16 cellular contexts compared by ENCODE assay signal in genomic region chr11:82195251-82195650, GRCh38.
DNase-seq lines count a peak whose midpoint lies in the region; ATAC-seq, FAIRE-seq and TF ChIP-seq lines count a peak whose summit lies in the region.
"Had no signal": no experiment of that assay in that cellular context is flagged by ENCODE, and none has a peak within 500 bp of the region (broad histone marks: within the 10 kb centered on the region; RNA-seq: fewer than 3 reads in every experiment).

No MANE protein-coding gene starts in this region.

- H3K4me2 ChIP-seq in HepG2 (ENCODE audit: low read depth, low read length) (no peak overlapping the region), astrocyte (ENCODE audit: low read length) (no peak overlapping the region)
- H3K4me2 ChIP-seq: BLaER1 treated with 17β-estradiol and CSF1 and Interleukin-3, amounts not matched to agents 10 nM and 100 nM had no signal

- H3K9ac ChIP-seq in HepG2 (ENCODE audit: insufficient read depth, low read depth, low read length), result no peak overlapping the region
- H3K9ac ChIP-seq in astrocyte (ENCODE audit: low read length), result no peak overlapping the region
- H3K9ac ChIP-seq: BLaER1 treated with 17β-estradiol and CSF1 and Interleukin-3, amounts not matched to agents 10 nM and 100 nM had no signal

- POLR2A ChIA-PET in HepG2 (lab: Yijun Ruan, JAX), result no interaction called here
- POLR2A ChIA-PET in CD4-positive, alpha-beta memory T cell (lab: Charles Lee; ENCODE audit: partially characterized antibody), result no interaction called here

- FAIRE-seq in HepG2 (lab: Jason Lieb, UNC) (no peak), astrocyte (lab: Jason Lieb, UNC) (no peak)
- FAIRE-seq: GM12878, GM19239, H54 had no signal

- H2AFZ ChIP-seq in HepG2 (ENCODE audit: low read length) (no peak overlapping the region), astrocyte (ENCODE audit: low read depth, low read length) (no peak overlapping the region)

- H3K36me3 Mint-ChIP-seq in astrocyte (ENCODE audit: low read depth, unreplicated experiment), result no peaks in the 10 kb centered on the region
- no peaks in the 10 kb centered on the region for H3K36me3 Mint-ChIP-seq in CD4-positive, alpha-beta memory T cell
- no peaks in the 10 kb centered on the region for H3K36me3 Mint-ChIP-seq in activated naive CD4-positive, alpha-beta T cell treated with anti-CD3 and anti-CD28 coated beads, Interleukin-2, amount 50 U/mL, for 72 hours
- H3K36me3 Mint-ChIP-seq: T-cell had no signal

- no peak for DNase-seq in HepG2 (ENCODE audit: low spot score)
- DNase-seq in right lobe of liver, result no peak
- no peak for DNase-seq in astrocyte (ENCODE audit: low read depth)
- peak; percentile 81 for DNase-seq in left kidney (ENCODE audit: low read depth, low spot score)
- no peak for DNase-seq in DMS114 treated with DMSO at 0.1 percent for 48 hours (lab: John Stamatoyannopoulos, UW; ENCODE audit: unreplicated experiment)
- no peak for DNase-seq in CD4-positive, alpha-beta memory T cell
- DNase-seq in activated naive CD4-positive, alpha-beta T cell treated with anti-CD3 and anti-CD28 coated beads, Interleukin-2, amount 50 U/mL, for 72 hours (ENCODE audit: low spot score in 2 of 2), result no peak
- DNase-seq: 8988T, NCI-H2029, NCI-H526 treated with DMSO at 0.1 percent for 48 hours, T-cell had no signal

- H3K4me1 ChIP-seq in HepG2 (ENCODE audit: insufficient read depth, low read length) (no peaks in the 10 kb centered on the region), right lobe of liver (no peaks in the 10 kb centered on the region), astrocyte (ENCODE audit: insufficient read depth, low read length) (no peaks in the 10 kb centered on the region)
- no peaks in the 10 kb centered on the region for H3K4me1 ChIP-seq in CD4-positive, alpha-beta memory T cell (ENCODE audit: insufficient read depth, low read length)

- H3K36me3 ChIP-seq in HepG2 (replicated peaks in 1 of 2; ENCODE audit: control insufficient read depth in 1 of 2, insufficient read depth in 2 of 2, low read length in 2 of 2) (no peaks in the 10 kb centered on the region), right lobe of liver (no peaks in the 10 kb centered on the region), astrocyte (ENCODE audit: insufficient read depth, low read length) (no peaks in the 10 kb centered on the region)
- no peaks in the 10 kb centered on the region for H3K36me3 ChIP-seq in CD4-positive, alpha-beta memory T cell (ENCODE audit: insufficient read depth, low read length)
- H3K36me3 ChIP-seq: BLaER1 treated with 17β-estradiol and CSF1 and Interleukin-3, amounts not matched to agents 10 nM and 100 nM had no signal

- H3K79me2 ChIP-seq in HepG2 (ENCODE audit: insufficient read depth, low read length), result no peaks in the 10 kb centered on the region
- no peaks in the 10 kb centered on the region for H3K79me2 ChIP-seq in astrocyte (ENCODE audit: insufficient read depth, low read length)

- H3K27me3 Mint-ChIP-seq in astrocyte (ENCODE audit: low read depth, unreplicated experiment), result no peaks in the 10 kb centered on the region
- no peaks in the 10 kb centered on the region for H3K27me3 Mint-ChIP-seq in CD4-positive, alpha-beta memory T cell

- no peak overlapping the region for H3K4me3 ChIP-seq in HepG2 (replicated peaks in 1 of 3; ENCODE audit: insufficient read depth in 1 of 3, low read depth in 2 of 3, low read length in 3 of 3)
- H3K4me3 ChIP-seq in right lobe of liver, result no peak overlapping the region
- H3K4me3 ChIP-seq in astrocyte (ENCODE audit: insufficient read depth, low read depth, low read length), result no peak overlapping the region
- H3K4me3 ChIP-seq in CD4-positive, alpha-beta memory T cell (ENCODE audit: low read length in 2 of 2), result no peak overlapping the region
- H3K4me3 ChIP-seq: BLaER1 treated with 17β-estradiol and CSF1 and Interleukin-3, amounts not matched to agents 10 nM and 100 nM; GM12878 had no signal

- no peak overlapping the region for H3K27ac ChIP-seq in HepG2 (ENCODE audit: extremely low read length, insufficient read depth, low read length)
- no peak overlapping the region for H3K27ac ChIP-seq in right lobe of liver
- H3K27ac ChIP-seq in astrocyte (ENCODE audit: low read depth, low read length), result no peak overlapping the region
- no peak overlapping the region for H3K27ac ChIP-seq in CD4-positive, alpha-beta memory T cell (ENCODE audit: low read depth, low read length)
- H3K27ac ChIP-seq: BLaER1 treated with 17β-estradiol and CSF1 and Interleukin-3, amounts not matched to agents 10 nM and 100 nM had no signal

- H3K27me3 ChIP-seq in HepG2 (ENCODE audit: control insufficient read depth in 1 of 2, insufficient read depth in 2 of 2, low read length in 2 of 2) (no peaks in the 10 kb centered on the region), right lobe of liver (no peaks in the 10 kb centered on the region), astrocyte (ENCODE audit: insufficient read depth, low read length) (no peaks in the 10 kb centered on the region)
- H3K27me3 ChIP-seq in CD4-positive, alpha-beta memory T cell (ENCODE audit: insufficient read depth, low read length), result no peaks in the 10 kb centered on the region
- H3K27me3 ChIP-seq: BLaER1 treated with 17β-estradiol and CSF1 and Interleukin-3, amounts not matched to agents 10 nM and 100 nM had no signal

- H3K4me1 Mint-ChIP-seq in astrocyte (ENCODE audit: low read depth, unreplicated experiment), result peaks cover 3% of the 10 kb centered on the region
- H3K4me1 Mint-ChIP-seq in CD4-positive, alpha-beta memory T cell, result peaks cover 0 to 4% (median 0%) of the 10 kb centered on the region in 4 donors
- H3K4me1 Mint-ChIP-seq: T-cell had no signal

- no peak for TF ChIP-seq CTCF in HepG2 (CRISPR knock-in tag; IDR thresholded peaks at IDR 0.05)
- TF ChIP-seq CTCF in right lobe of liver (IDR thresholded peaks at IDR 0.05), result no peak
- no peak for TF ChIP-seq CTCF in astrocyte (IDR thresholded peaks at IDR 0.05; ENCODE audit: insufficient read depth, low read depth, low read length)

- CTCF ChIA-PET in HepG2 (lab: Yijun Ruan, JAX; ENCODE audit: low intra/inter-chr PET ratio, low total read pairs), result no interaction called here
- CTCF ChIA-PET in CD4-positive, alpha-beta memory T cell (lab: Charles Lee; ENCODE audit: partially characterized antibody), result no interaction called here

- in situ Hi-C loops in HepG2 (cut with HindIII; ENCODE audit: extremely low pct_ligation_motif_present, low pct_unique_long_range_greater_than_20kb), result no loop called here

- no peaks in the 10 kb centered on the region for H3K9me3 Mint-ChIP-seq in astrocyte (ENCODE audit: unreplicated experiment)
- no peaks in the 10 kb centered on the region for H3K9me3 Mint-ChIP-seq in CD4-positive, alpha-beta memory T cell
- no peaks in the 10 kb centered on the region for H3K9me3 Mint-ChIP-seq in activated naive CD4-positive, alpha-beta T cell treated with anti-CD3 and anti-CD28 coated beads, Interleukin-2, amount 50 U/mL, for 72 hours
- H3K9me3 Mint-ChIP-seq: T-cell had no signal

- TF ChIP-seq RAD21 in HepG2 (CRISPR knock-in tag; IDR thresholded peaks at IDR 0.05), result no peak

- TF ChIP-seq EP300 in HepG2 (IDR thresholded peaks at IDR 0.05; ENCODE audit: low read depth in 2 of 2, low read length in 2 of 2) (no peak), HepG2 (CRISPR knock-in tag; IDR thresholded peaks at IDR 0.05; ENCODE audit: borderline replicate concordance) (no peak)

- no peaks in the 10 kb centered on the region for H4K20me1 ChIP-seq in HepG2 (ENCODE audit: insufficient read depth, low read length)
- no peaks in the 10 kb centered on the region for H4K20me1 ChIP-seq in astrocyte (ENCODE audit: insufficient read depth, low read length)
- H4K20me1 ChIP-seq: BLaER1 treated with 17β-estradiol and CSF1 and Interleukin-3, amounts not matched to agents 10 nM and 100 nM had no signal

- H3K4me3 Mint-ChIP-seq in astrocyte (ENCODE audit: unreplicated experiment), result no peak overlapping the region
- H3K4me3 Mint-ChIP-seq in CD4-positive, alpha-beta memory T cell, result no peak overlapping the region
- H3K4me3 Mint-ChIP-seq: T-cell had no signal

- WGBS in HepG2 (ENCODE audit: low lambda C conversion rate), result 43% methylated on average over 3 of the region's 3 CpGs
- WGBS in right lobe of liver (ENCODE audit: insufficient coverage, low coverage, low lambda C conversion rate, missing lambda C conversion rate), result 68% methylated on average over 3 of the region's 3 CpGs

- ATAC-seq in HepG2 (no peak), right lobe of liver (no peak), GM19467 (IDR thresholded peaks at IDR 0.05; ENCODE audit: unreplicated experiment) (no peak)
- no peak for ATAC-seq in activated naive CD4-positive, alpha-beta T cell treated with anti-CD3 and anti-CD28 coated beads, Interleukin-2, amount 50 U/mL, for 72 hours
- ATAC-seq: T-cell had no signal

- peak overlapping the region; percentile 60 for H3K27ac Mint-ChIP-seq in astrocyte (ENCODE audit: unreplicated experiment)
- peak overlapping the region in 1 of 7 donors; percentile 83 for H3K27ac Mint-ChIP-seq in CD4-positive, alpha-beta memory T cell
- H3K27ac Mint-ChIP-seq in activated naive CD4-positive, alpha-beta T cell treated with anti-CD3 and anti-CD28 coated beads, Interleukin-2, amount 50 U/mL, for 72 hours, result no peak overlapping the region
- H3K27ac Mint-ChIP-seq: T-cell had no signal

- intact Hi-C loops in HepG2 (cut with micrococcal nuclease; ENCODE audit: unreplicated experiment) (no loop called here), right lobe of liver (cut with DNase I) (no loop called here)
- intact Hi-C loops in CD4-positive, alpha-beta memory T cell (cut with micrococcal nuclease), result no loop called here

- H3K9me3 ChIP-seq in HepG2 (ENCODE audit: low read length) (no peaks in the 10 kb centered on the region), right lobe of liver (no peaks in the 10 kb centered on the region), astrocyte (ENCODE audit: insufficient read depth, low read depth, low read length) (no peaks in the 10 kb centered on the region)
- H3K9me3 ChIP-seq in CD4-positive, alpha-beta memory T cell (ENCODE audit: control insufficient read depth in 1 of 2, low read length in 2 of 2), result no peaks in the 10 kb centered on the region
- H3K9me3 ChIP-seq: BLaER1 treated with 17β-estradiol and CSF1 and Interleukin-3, amounts not matched to agents 10 nM and 100 nM had no signal

- TF ChIP-seq POLR2A in HepG2 (IDR thresholded peaks at IDR 0.05; ENCODE audit: insufficient read depth in 1 of 2, low read depth in 2 of 2, low read length in 2 of 2) (no peak), right lobe of liver (IDR thresholded peaks at IDR 0.05) (no peak)

- no TSS peak for BruUV-seq in HepG2 (replicated peaks; lab: Mats Ljungman, UMichigan)

TF ChIP-seq in HepG2, 621 proteins besides CTCF, POLR2A, EP300 and RAD21:
- TF ChIP-seq CEBPG (CRISPR knock-in tag; IDR thresholded peaks at IDR 0.05) (0 out of 2 replicates have a peak, but pooled peaks have one; percentile 5), ATF7 (IDR thresholded peaks at IDR 0.05) (peak; percentile 56), ATF7 (CRISPR knock-in tag; IDR thresholded peaks at IDR 0.05) (no peak), CEBPB (IDR thresholded peaks at IDR 0.05; ENCODE audit: borderline replicate concordance, low read depth, low read length) (peak; percentile 66), HHEX (CRISPR knock-in tag; IDR thresholded peaks at IDR 0.05) (no peak)
